ENCODE assay signal across 21 cellular contexts in genomic region chr5:137730331-137730730, GRCh38. TPM values are rescaled to one million over a fixed set of nuclear protein-coding genes. Genes with fewer than 3 reads are reported as not detected.
A peak's percentile ranks its signal among the peaks of the same experiment; 100 is the strongest.
DNase-seq lines count a peak whose midpoint lies in the region; ATAC-seq and TF ChIP-seq lines count a peak whose summit lies in the region.
"Had no signal": no experiment of that assay in that cellular context is flagged by ENCODE, and none has a peak within 500 bp of the region (broad histone marks: within the 10 kb centered on the region; RNA-seq: fewer than 3 reads in every experiment).

No MANE protein-coding gene starts in this region.

- CTCF ChIA-PET in activated CD4-positive, alpha-beta T cell treated with anti-CD3 and anti-CD28 coated beads, Interleukin-2, amount 10 ng/mL, durations not matched to agents 7 days and 5 days (lab: Charles Lee), result interaction anchor here (0.6 to 1.0 kb wide), 2 partner anchors 12 to 391 kb away, joined by 4 read pairs; no protein-coding TSS in a partner anchor

- no peaks in the 10 kb centered on the region for H3K27me3 Mint-ChIP-seq in chondrocyte (ENCODE audit: low read depth)
- no peaks in the 10 kb centered on the region for H3K27me3 Mint-ChIP-seq in activated CD4-positive, alpha-beta T cell treated with anti-CD3 and anti-CD28 coated beads, Interleukin-2, amount 10 ng/mL, durations not matched to agents 7 days and 5 days
- H3K27me3 Mint-ChIP-seq: brain; CD4-positive, alpha-beta memory T cell; naive thymus-derived CD4-positive, alpha-beta T cell had no signal

- H3K4me1 Mint-ChIP-seq in chondrocyte (ENCODE audit: low read depth), result peaks cover 10% of the 10 kb centered on the region
- H3K4me1 Mint-ChIP-seq in activated CD4-positive, alpha-beta T cell treated with anti-CD3 and anti-CD28 coated beads, Interleukin-2, amount 10 ng/mL, durations not matched to agents 7 days and 5 days, result peaks cover 28% of the 10 kb centered on the region
- H3K4me1 Mint-ChIP-seq: brain, memory B cell had no signal

- ATAC-seq in mucosa of descending colon, result no peak
- ATAC-seq: activated T-cell treated with anti-CD3 and anti-CD28 coated beads, Interleukin-2, amount 50 U/mL, for 4 hours; naive thymus-derived CD4-positive, alpha-beta T cell had no signal

- intact Hi-C loops in mucosa of descending colon (cut with DNase I, micrococcal nuclease) (loop anchor here (10.0 kb wide), 2 partner anchors 76 to 96 kb away; no protein-coding TSS in a partner anchor), tibial artery (cut with DNase I; ENCODE audit: low total_unique reads) (no loop called here)

- no peaks in the 10 kb centered on the region for H3K4me1 ChIP-seq in mucosa of descending colon (ENCODE audit: low read depth)
- peaks cover 0 to 10% (median 3%) of the 10 kb centered on the region in 4 donors for H3K4me1 ChIP-seq in tibial artery

- POLR2A ChIA-PET in activated CD4-positive, alpha-beta T cell treated with anti-CD3 and anti-CD28 coated beads, Interleukin-2, amount 10 ng/mL, durations not matched to agents 7 days and 5 days (lab: Charles Lee), result no interaction called here

- no peak overlapping the region for H3K4me3 Mint-ChIP-seq in chondrocyte (ENCODE audit: unreplicated experiment)
- H3K4me3 Mint-ChIP-seq in activated CD4-positive, alpha-beta T cell treated with anti-CD3 and anti-CD28 coated beads, Interleukin-2, amount 10 ng/mL, durations not matched to agents 7 days and 5 days, result no peak overlapping the region
- H3K4me3 Mint-ChIP-seq: activated T-cell treated with anti-CD3 and anti-CD28 coated beads, Interleukin-2, amount 50 U/mL, for 4 hours; memory B cell had no signal

- H3K36me3 ChIP-seq in mucosa of descending colon (ENCODE audit: low read depth) (no peaks in the 10 kb centered on the region), tibial artery (no peaks in the 10 kb centered on the region)

- no peaks in the 10 kb centered on the region for H3K36me3 Mint-ChIP-seq in chondrocyte (ENCODE audit: low read depth)
- peaks cover 25% of the 10 kb centered on the region for H3K36me3 Mint-ChIP-seq in activated CD4-positive, alpha-beta T cell treated with anti-CD3 and anti-CD28 coated beads, Interleukin-2, amount 10 ng/mL, durations not matched to agents 7 days and 5 days (ENCODE audit: low read depth)
- H3K36me3 Mint-ChIP-seq: brain, memory B cell had no signal

- H3K4me3 ChIP-seq in AG10803 (ENCODE audit: low read length) (no peak overlapping the region), mucosa of descending colon (no peak overlapping the region), tibial artery (no peak overlapping the region)

- H3K9me3 ChIP-seq in mucosa of descending colon (no peaks in the 10 kb centered on the region), tibial artery (no peaks in the 10 kb centered on the region)

- H3K27ac ChIP-seq in tibial artery, result no peak overlapping the region

- DNase-seq in AG10803 (ENCODE audit: low read depth) (peak; percentile 68), HT1080 (ENCODE audit: low read depth) (peak; percentile 44), chondrocyte (ENCODE audit: low spot score) (no peak), kidney tubule cell (ENCODE audit: low spot score) (peak; percentile 82), NCI-H1694 (lab: John Stamatoyannopoulos, UW) (no peak), mucosa of descending colon (no peak), tibial artery (no peak)
- no peak for DNase-seq in activated CD4-positive, alpha-beta T cell treated with anti-CD3 and anti-CD28 coated beads, Interleukin-2, amount 10 ng/mL, durations not matched to agents 7 days and 5 days
- DNase-seq: activated naive CD4-positive, alpha-beta T cell treated with anti-CD3 and anti-CD28 coated beads, Interleukin-2, amount 50 U/mL, for 16 hours; activated T-cell treated with anti-CD3 and anti-CD28 coated beads, Interleukin-2, amount 50 U/mL, for 4 hours; CD4-positive, alpha-beta memory T cell; foreskin melanocyte; H7; naive thymus-derived CD4-positive, alpha-beta T cell; NCI-H1436; NCI-H526; retina; RPMI8226; substantia nigra had no signal

- TF ChIP-seq CTCF in AG10803 (conservative IDR thresholded peaks at IDR 0.05; ENCODE audit: low read length) (no peak), chondrocyte (IDR thresholded peaks at IDR 0.05) (no peak), mucosa of descending colon (IDR thresholded peaks at IDR 0.05) (no peak), tibial artery (IDR thresholded peaks at IDR 0.05) (no peak)

- no peaks in the 10 kb centered on the region for H3K27me3 ChIP-seq in tibial artery

- peak overlapping the region; percentile 22 for H3K27ac Mint-ChIP-seq in chondrocyte (ENCODE audit: unreplicated experiment)
- H3K27ac Mint-ChIP-seq in activated CD4-positive, alpha-beta T cell treated with anti-CD3 and anti-CD28 coated beads, Interleukin-2, amount 10 ng/mL, durations not matched to agents 7 days and 5 days, result no peak overlapping the region
- H3K27ac Mint-ChIP-seq: brain; CD4-positive, alpha-beta memory T cell; memory B cell had no signal

- H3K9me3 Mint-ChIP-seq in chondrocyte (ENCODE audit: low read depth), result no peaks in the 10 kb centered on the region
- H3K9me3 Mint-ChIP-seq in activated CD4-positive, alpha-beta T cell treated with anti-CD3 and anti-CD28 coated beads, Interleukin-2, amount 10 ng/mL, durations not matched to agents 7 days and 5 days, result no peaks in the 10 kb centered on the region
- H3K9me3 Mint-ChIP-seq: activated T-cell treated with anti-CD3 and anti-CD28 coated beads, Interleukin-2, amount 50 U/mL, for 4 hours; brain; CD4-positive, alpha-beta memory T cell; memory B cell; naive thymus-derived CD4-positive, alpha-beta T cell had no signal

RNA-seq across cellular contexts. Expression of gene KLHL3, which starts 5.6 kb away (rescaled TPM):
- 0.42 and 0.47 TPM in 2 replicates for total RNA-seq in HT1080 (2014; rRNA removed; shearing (Covaris generic))
- 0.41 and 0.89 TPM in 2 replicates for polyA plus RNA-seq in HT1080 (2015; cell fraction: cytosol; rRNA removed)
- 3.9 and 5.5 TPM in 2 replicates for polyA plus RNA-seq in HT1080 (2015; cell fraction: nucleus; rRNA removed)
- total RNA-seq in chondrocyte (1.6 to 3.1 TPM (median 1.9 TPM) in 3 replicates), mucosa of descending colon (1 to 10 TPM; 4.2 to 6.7 (median 5.4) TPM)
- total RNA-seq in activated CD4-positive, alpha-beta T cell treated with anti-CD3 and anti-CD28 coated beads, Interleukin-2, amount 10 ng/mL, durations not matched to agents 7 days and 5 days, result 10 to 100 TPM; 24.1 to 27.1 TPM

RNA-seq across cellular contexts. Expression of gene HNRNPA0, which starts 23.8 kb away (rescaled TPM):
- total RNA-seq in HT1080 (2014; rRNA removed; shearing (Covaris generic)), result 12.2 and 21.3 TPM in 2 replicates
- polyA plus RNA-seq in HT1080 (2015; cell fraction: cytosol; rRNA removed), result 38.7 and 40.0 TPM in 2 replicates
- polyA plus RNA-seq in HT1080 (2015; cell fraction: nucleus; rRNA removed), result 30.1 and 32.8 TPM in 2 replicates
- total RNA-seq in chondrocyte (34.0 to 40.4 TPM (median 35.0 TPM) in 3 replicates), mucosa of descending colon (10 to 100 TPM; 16.9 to 27.9 (median 24.2) TPM)
- 10 to 100 TPM; 26.0 to 31.8 TPM for total RNA-seq in activated CD4-positive, alpha-beta T cell treated with anti-CD3 and anti-CD28 coated beads, Interleukin-2, amount 10 ng/mL, durations not matched to agents 7 days and 5 days

Comparison
In these comparisons a context has a peak if more than half of its experiments do, and no peak if none do; other contexts are left out.
1. DNase-seq: peak in AG10803 (single experiment), HT1080 (single experiment) and kidney tubule cell (single experiment); none in chondrocyte (single experiment), NCI-H1694 (single experiment), activated CD4-positive, alpha-beta T cell treated with anti-CD3 and anti-CD28 coated beads, Interleukin-2, amount 10 ng/mL, durations not matched to agents 7 days and 5 days (single experiment), mucosa of descending colon (0 of 3) and tibial artery (0 of 2).